In genomic region chr13:20803180-20803965, GRCh38 we compare ENCODE assay signal across 22 cellular contexts. TPM values are rescaled to one million over a fixed set of nuclear protein-coding genes. Genes with fewer than 3 reads are reported as not detected.
DNase-seq lines count a peak whose midpoint lies in the region; ATAC-seq and FAIRE-seq lines count a peak whose summit lies in the region.
"Had no signal": no experiment of that assay in that cellular context is flagged by ENCODE, and none has a peak within 500 bp of the region (broad histone marks: within the 10 kb centered on the region; RNA-seq: fewer than 3 reads in every experiment).

No MANE protein-coding gene starts in this region.

- peak in 1 of 2 donors; percentile 35 for ATAC-seq in activated T-cell treated with anti-CD3 and anti-CD28 coated beads, Interleukin-2, amount 50 U/mL, for 72 hours (replicated peaks in 1 of 2)
- ATAC-seq in activated T-helper 17 cell treated with anti-CD3 and anti-CD28 coated beads, Interleukin-2, amount 50 U/mL, for 72 hours (replicated peaks), result peak; percentile 93
- ATAC-seq in GM19023 (IDR thresholded peaks at IDR 0.05; ENCODE audit: unreplicated experiment), result no peak

- H3K4me1 Mint-ChIP-seq in activated T-cell treated with anti-CD3 and anti-CD28 coated beads, Interleukin-2, amount 50 U/mL, for 72 hours (ENCODE audit: low read depth), result peaks cover 10% of the 10 kb centered on the region
- no peaks in the 10 kb centered on the region for H3K4me1 Mint-ChIP-seq in activated T-helper 17 cell treated with anti-CD3 and anti-CD28 coated beads, Interleukin-2, amount 50 U/mL, for 72 hours
- peaks cover 28% of the 10 kb centered on the region for H3K4me1 Mint-ChIP-seq in stimulated activated naive CD8-positive, alpha-beta T cell treated with anti-CD3 and anti-CD28 coated beads, Interleukin-15, Interleukin-2, amounts not matched to agents 100 ng/mL and 50 ng/mL, for 24 hours (ENCODE audit: low read depth)
- H3K4me1 Mint-ChIP-seq: activated naive CD4-positive, alpha-beta T cell treated with anti-CD3 and anti-CD28 coated beads, Interleukin-2, amount 10 ng/mL, durations not matched to agents 7 days and 5 days had no signal

- H3K9me3 Mint-ChIP-seq in activated T-cell treated with anti-CD3 and anti-CD28 coated beads, Interleukin-2, amount 50 U/mL, for 72 hours, result no peaks in the 10 kb centered on the region
- no peaks in the 10 kb centered on the region for H3K9me3 Mint-ChIP-seq in activated T-helper 17 cell treated with anti-CD3 and anti-CD28 coated beads, Interleukin-2, amount 50 U/mL, for 72 hours
- no peaks in the 10 kb centered on the region for H3K9me3 Mint-ChIP-seq in stimulated activated naive CD8-positive, alpha-beta T cell treated with anti-CD3 and anti-CD28 coated beads, Interleukin-15, Interleukin-2, amounts not matched to agents 100 ng/mL and 50 ng/mL, for 24 hours
- H3K9me3 Mint-ChIP-seq: activated naive CD4-positive, alpha-beta T cell treated with anti-CD3 and anti-CD28 coated beads, Interleukin-2, amount 10 ng/mL, durations not matched to agents 7 days and 5 days; IgD-negative memory B cell; T-helper 1 cell treated with Interleukin-12 subunit alpha and Interleukin-12 subunit beta and Interleukin-4 antibody, amounts not matched to agents 30 μg/mL and 1 μg/mL, for 36 hours had no signal

- no peak overlapping the region for H3K4me3 Mint-ChIP-seq in activated T-cell treated with anti-CD3 and anti-CD28 coated beads, Interleukin-2, amount 50 U/mL, for 72 hours
- no peak overlapping the region for H3K4me3 Mint-ChIP-seq in activated T-helper 17 cell treated with anti-CD3 and anti-CD28 coated beads, Interleukin-2, amount 50 U/mL, for 72 hours
- H3K4me3 Mint-ChIP-seq in stimulated activated naive CD8-positive, alpha-beta T cell treated with anti-CD3 and anti-CD28 coated beads, Interleukin-15, Interleukin-2, amounts not matched to agents 100 ng/mL and 50 ng/mL, for 24 hours, result no peak overlapping the region
- H3K4me3 Mint-ChIP-seq: activated naive CD4-positive, alpha-beta T cell treated with anti-CD3 and anti-CD28 coated beads, Interleukin-2, amount 10 ng/mL, durations not matched to agents 7 days and 5 days; IgD-negative memory B cell; T-helper 1 cell treated with Interleukin-12 subunit alpha and Interleukin-12 subunit beta and Interleukin-4 antibody, amounts not matched to agents 30 μg/mL and 1 μg/mL, for 36 hours had no signal

- H3K36me3 Mint-ChIP-seq in activated T-cell treated with anti-CD3 and anti-CD28 coated beads, Interleukin-2, amount 50 U/mL, for 72 hours (ENCODE audit: insufficient read depth in 2 of 2), result peaks cover 5 to 16% of the 10 kb centered on the region in 2 donors
- H3K36me3 Mint-ChIP-seq in activated T-helper 17 cell treated with anti-CD3 and anti-CD28 coated beads, Interleukin-2, amount 50 U/mL, for 72 hours (ENCODE audit: low read depth), result peaks cover 79% of the 10 kb centered on the region
- peaks cover 54% of the 10 kb centered on the region for H3K36me3 Mint-ChIP-seq in stimulated activated naive CD8-positive, alpha-beta T cell treated with anti-CD3 and anti-CD28 coated beads, Interleukin-15, Interleukin-2, amounts not matched to agents 100 ng/mL and 50 ng/mL, for 24 hours (ENCODE audit: low read depth)
- H3K36me3 Mint-ChIP-seq: IgD-negative memory B cell had no signal

- no peak for DNase-seq in activated T-cell treated with anti-CD3 and anti-CD28 coated beads, Interleukin-2, amount 50 U/mL, for 72 hours
- no peak for DNase-seq in activated T-cell treated with anti-CD3 and anti-CD28 coated beads for 4 hours
- DNase-seq in NCI-H187 (lab: John Stamatoyannopoulos, UW), result no peak
- DNase-seq in NCI-H1105 treated with DMSO at 0.1 percent for 48 hours (lab: John Stamatoyannopoulos, UW), result no peak
- DNase-seq: activated CD4-positive, alpha-beta T cell treated with anti-CD3 and anti-CD28 coated beads, Interleukin-2, amount 50 U/mL, for 1 hour; activated CD8-positive, alpha-beta memory T cell treated with anti-CD3 and anti-CD28 coated beads, Interleukin-2, amount 50 U/mL, for 4 hours; activated naive CD4-positive, alpha-beta T cell treated with anti-CD3 and anti-CD28 coated beads, Interleukin-2, amount 10 ng/mL, durations not matched to agents 7 days and 5 days; BE2C; Calu3; mammary epithelial cell; NCI-H1417 treated with DMSO at 0.1 percent for 48 hours; NCI-H524 treated with DMSO at 0.1 percent for 48 hours; spleen; stimulated activated CD4-positive, alpha-beta T cell treated with anti-CD3 and anti-CD28 coated beads, Interleukin-4, amount 100 ng/mL, for 1 hour; transverse colon had no signal

- no peaks in the 10 kb centered on the region for H3K27me3 Mint-ChIP-seq in activated T-cell treated with anti-CD3 and anti-CD28 coated beads, Interleukin-2, amount 50 U/mL, for 72 hours (ENCODE audit: low read depth)
- H3K27me3 Mint-ChIP-seq in activated T-helper 17 cell treated with anti-CD3 and anti-CD28 coated beads, Interleukin-2, amount 50 U/mL, for 72 hours, result no peaks in the 10 kb centered on the region
- no peaks in the 10 kb centered on the region for H3K27me3 Mint-ChIP-seq in stimulated activated naive CD8-positive, alpha-beta T cell treated with anti-CD3 and anti-CD28 coated beads, Interleukin-15, Interleukin-2, amounts not matched to agents 100 ng/mL and 50 ng/mL, for 24 hours
- H3K27me3 Mint-ChIP-seq: activated naive CD4-positive, alpha-beta T cell treated with anti-CD3 and anti-CD28 coated beads, Interleukin-2, amount 10 ng/mL, durations not matched to agents 7 days and 5 days; IgD-negative memory B cell had no signal

- H3K27ac Mint-ChIP-seq in activated T-cell treated with anti-CD3 and anti-CD28 coated beads, Interleukin-2, amount 50 U/mL, for 72 hours, result peak overlapping the region; percentile 58
- peak overlapping the region; percentile 16 for H3K27ac Mint-ChIP-seq in activated T-helper 17 cell treated with anti-CD3 and anti-CD28 coated beads, Interleukin-2, amount 50 U/mL, for 72 hours
- H3K27ac Mint-ChIP-seq in stimulated activated naive CD8-positive, alpha-beta T cell treated with anti-CD3 and anti-CD28 coated beads, Interleukin-15, Interleukin-2, amounts not matched to agents 100 ng/mL and 50 ng/mL, for 24 hours, result peak overlapping the region; percentile 69
- H3K27ac Mint-ChIP-seq: activated naive CD4-positive, alpha-beta T cell treated with anti-CD3 and anti-CD28 coated beads, Interleukin-2, amount 10 ng/mL, durations not matched to agents 7 days and 5 days; IgD-negative memory B cell; T-helper 1 cell treated with Interleukin-12 subunit alpha and Interleukin-12 subunit beta and Interleukin-4 antibody, amounts not matched to agents 30 μg/mL and 1 μg/mL, for 36 hours had no signal

- FAIRE-seq in islet of Langerhans (lab: Jason Lieb, UNC), result peak; percentile 41
- FAIRE-seq: astrocyte had no signal

RNA-seq across cellular contexts. Expression of gene EEF1AKMT1, which starts 29.6 kb away (rescaled TPM):
- 10 to 100 TPM in 1 of 2 donors, 1 to 10 TPM in 1; 8.8 to 10.3 TPM for total RNA-seq in activated T-cell treated with anti-CD3 and anti-CD28 coated beads, Interleukin-2, amount 50 U/mL, for 72 hours
- 10 to 100 TPM; 12.1 to 15.6 TPM for total RNA-seq in activated T-helper 17 cell treated with anti-CD3 and anti-CD28 coated beads, Interleukin-2, amount 50 U/mL, for 72 hours

Comparison
In these comparisons a context has a peak if more than half of its experiments do, and no peak if none do; other contexts are left out.
1. H3K27ac Mint-ChIP-seq: peak in every context shown above with its lines; median percentile 69 in stimulated activated naive CD8-positive, alpha-beta T cell treated with anti-CD3 and anti-CD28 coated beads, Interleukin-15, Interleukin-2, amounts not matched to agents 100 ng/mL and 50 ng/mL, for 24 hours; 58 in activated T-cell treated with anti-CD3 and anti-CD28 coated beads, Interleukin-2, amount 50 U/mL, for 72 hours; 16 in activated T-helper 17 cell treated with anti-CD3 and anti-CD28 coated beads, Interleukin-2, amount 50 U/mL, for 72 hours.